ENCODE assay signal across 1 cellular context in genomic region chr2:27888790-27889189, GRCh38.
A peak's percentile ranks its signal among the peaks of the same experiment; 100 is the strongest.
TF ChIP-seq lines count a peak whose summit lies in the region.

No MANE protein-coding gene starts in this region.

TF ChIP-seq in SK-N-SH, 30 proteins besides CTCF, POLR2A, EP300 and RAD21 (continued from another document):
- TF ChIP-seq PBX3 (IDR thresholded peaks at IDR 0.05) = peak; percentile 19; the same call in 1 of the 2 replicates
- no peak for TF ChIP-seq SIN3A (IDR thresholded peaks at IDR 0.05; ENCODE audit: borderline replicate concordance, low read depth, low read length)
- TF ChIP-seq MXI1 (IDR thresholded peaks at IDR 0.05; ENCODE audit: low read depth, low read length) = no peak
- no peak for TF ChIP-seq MEF2A (IDR thresholded peaks at IDR 0.05; ENCODE audit: borderline replicate concordance, low read depth)
- peak; percentile 57; the same call in 1 of the 2 replicates for TF ChIP-seq POLR2AphosphoS5 (IDR thresholded peaks at IDR 0.05; ENCODE audit: low read depth, low read length)
- no peak for TF ChIP-seq REST (IDR thresholded peaks at IDR 0.05; ENCODE audit: low read depth, low read length)
- no peak for TF ChIP-seq TAF1 (IDR thresholded peaks at IDR 0.05; ENCODE audit: borderline replicate concordance, low read depth, low read length)
- TF ChIP-seq ELF1 (IDR thresholded peaks at IDR 0.05) = no peak
